ENCODE assay signal across 8 cellular contexts in the genomic region with DNA sequence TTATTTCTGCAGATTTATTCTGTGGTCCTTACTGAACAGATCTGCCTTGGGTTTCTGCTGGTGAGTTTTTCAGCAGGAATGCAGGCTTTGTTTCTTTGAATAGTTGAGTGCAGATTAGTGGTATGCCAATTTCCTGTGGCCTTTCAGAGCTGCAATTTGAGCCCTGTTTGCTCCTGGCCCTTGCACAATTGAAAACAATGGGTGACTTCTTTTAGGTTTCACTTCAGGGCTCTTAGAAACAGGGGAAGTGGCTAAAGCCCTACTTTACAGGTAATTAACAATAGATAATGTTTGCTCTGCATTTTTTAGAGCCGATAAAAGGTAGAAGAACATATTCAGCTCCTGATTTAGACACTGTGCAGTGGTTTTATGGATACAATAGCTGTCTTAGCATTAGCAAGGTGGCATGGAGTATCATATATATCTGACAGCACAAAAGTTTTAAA. TPM values are rescaled to one million over a fixed set of nuclear protein-coding genes. Genes with fewer than 3 reads are reported as not detected.
DNase-seq lines count a peak whose midpoint lies in the region; ATAC-seq, FAIRE-seq and TF ChIP-seq lines count a peak whose summit lies in the region.

No MANE protein-coding gene starts in this region.

- H3K27me3 ChIP-seq in H7 (ENCODE audit: control insufficient read depth, insufficient read depth, low read length) (no peaks in the 10 kb centered on the region), KMS-11 (ENCODE audit: insufficient read depth, low read depth) (no peaks in the 10 kb centered on the region), RWPE2 (ENCODE audit: insufficient read depth, poor library complexity, severe bottlenecking) (no peaks in the 10 kb centered on the region), endothelial cell of umbilical vein (ENCODE audit: control insufficient read depth in 2 of 2, insufficient read depth in 2 of 2, low read length in 2 of 2) (no peaks in the 10 kb centered on the region)

- no peaks in the 10 kb centered on the region for H3K9me1 ChIP-seq in endothelial cell of umbilical vein (replicated peaks; ENCODE audit: control insufficient read depth, extremely low read depth, insufficient read depth, low read length)

- peak overlapping the region; percentile 57 to 58 for H3K27ac Mint-ChIP-seq in natural killer cell
- peak overlapping the region in 4 of 10 donors; percentile 11 to 45 (median 26) for H3K27ac Mint-ChIP-seq in naive thymus-derived CD8-positive, alpha-beta T cell

- H3K4me1 ChIP-seq in KMS-11 (ENCODE audit: low read depth, poor library complexity, severe bottlenecking) (peaks cover 83% of the 10 kb centered on the region), RWPE2 (ENCODE audit: insufficient read depth, poor library complexity, severe bottlenecking) (peaks cover 61% of the 10 kb centered on the region), endothelial cell of umbilical vein (ENCODE audit: control insufficient read depth, extremely low read depth, insufficient read depth, low read length) (peaks cover 45% of the 10 kb centered on the region)

- H3K79me2 ChIP-seq in KMS-11 (ENCODE audit: insufficient read depth, low read depth) (no peaks in the 10 kb centered on the region), endothelial cell of umbilical vein (ENCODE audit: control insufficient read depth, insufficient read depth, low read length) (no peaks in the 10 kb centered on the region)

- intact Hi-C loops in endothelial cell of umbilical vein (cut with micrococcal nuclease) (loop anchor here (1.0 to 2.0 kb wide), 4 partner anchors 19 to 414 kb away; no protein-coding TSS in a partner anchor), natural killer cell (cut with micrococcal nuclease) (no loop called here)

- H4K20me1 ChIP-seq in KMS-11 (ENCODE audit: insufficient read depth): no peaks in the 10 kb centered on the region
- no peaks in the 10 kb centered on the region for H4K20me1 ChIP-seq in endothelial cell of umbilical vein (replicated peaks; ENCODE audit: control insufficient read depth, extremely low read depth, insufficient read depth, low read length)

- H3K9me3 ChIP-seq in RWPE2 (ENCODE audit: severe bottlenecking) (no peaks in the 10 kb centered on the region), endothelial cell of umbilical vein (replicated peaks; ENCODE audit: control insufficient read depth, insufficient read depth, low read length) (no peaks in the 10 kb centered on the region)

- H3K27me3 Mint-ChIP-seq in natural killer cell (ENCODE audit: low read depth in 2 of 2): peaks cover 0 to 3% of the 10 kb centered on the region in 2 donors
- H3K27me3 Mint-ChIP-seq in naive thymus-derived CD8-positive, alpha-beta T cell: no peaks in the 10 kb centered on the region

- peak; percentile 72 for FAIRE-seq in endothelial cell of umbilical vein (lab: Jason Lieb, UNC)

- in situ Hi-C loops in ACHN (cut with HindIII; ENCODE audit: low pct_ligation_motif_present, low pct_unique_long_range_greater_than_20kb, low sequenced_read_pairs): no loop called here

- BruUV-seq in endothelial cell of umbilical vein (replicated peaks; lab: Mats Ljungman, UMichigan): no TSS peak

- no peaks in the 10 kb centered on the region for H3K9me3 Mint-ChIP-seq in natural killer cell
- H3K9me3 Mint-ChIP-seq in naive thymus-derived CD8-positive, alpha-beta T cell: no peaks in the 10 kb centered on the region

- H3K4me3 Mint-ChIP-seq in natural killer cell: no peak overlapping the region
- peak overlapping the region in 2 of 10 donors; percentile 6 to 32 for H3K4me3 Mint-ChIP-seq in naive thymus-derived CD8-positive, alpha-beta T cell

- peak overlapping the region; percentile 56 for H3K4me2 ChIP-seq in KMS-11
- H3K4me2 ChIP-seq in endothelial cell of umbilical vein (ENCODE audit: insufficient read depth, low read length): peak overlapping the region; percentile 79

- POLR2A ChIA-PET in endothelial cell of umbilical vein (lab: Charles Lee): no interaction called here
- POLR2A ChIA-PET in naive thymus-derived CD8-positive, alpha-beta T cell (lab: Charles Lee): no interaction called here

- H3K36me3 Mint-ChIP-seq in natural killer cell: no peaks in the 10 kb centered on the region
- H3K36me3 Mint-ChIP-seq in naive thymus-derived CD8-positive, alpha-beta T cell: no peaks in the 10 kb centered on the region

- CTCF ChIA-PET in endothelial cell of umbilical vein (lab: Charles Lee): interaction anchor here (1.0 to 1.6 kb wide), 5 partner anchors 26 to 291 kb away, joined by 3 to 7 read pairs (median 3); no protein-coding TSS in a partner anchor

- TF ChIP-seq CTCF in KMS-11 (conservative IDR thresholded peaks at IDR 0.05; ENCODE audit: low read depth, low read length) (no peak), RWPE2 (IDR thresholded peaks at IDR 0.05; ENCODE audit: poor library complexity, severe bottlenecking) (no peak), endothelial cell of umbilical vein (IDR thresholded peaks at IDR 0.05; ENCODE audit: extremely low read depth in 1 of 2, insufficient read depth in 1 of 2, low read depth in 1 of 2, low read length in 2 of 2) (no peak), natural killer cell (IDR thresholded peaks at IDR 0.05) (no peak)

- peaks cover 16 to 18% of the 10 kb centered on the region in 2 donors for H3K4me1 Mint-ChIP-seq in natural killer cell
- peaks cover 9 to 67% (median 32%) of the 10 kb centered on the region in 4 donors for H3K4me1 Mint-ChIP-seq in naive thymus-derived CD8-positive, alpha-beta T cell

- ATAC-seq in RWPE2 (ENCODE audit: low read depth) (peak; percentile 91), natural killer cell (peak in 2 of 3 donors; percentile 30 to 56)
- ATAC-seq in naive thymus-derived CD8-positive, alpha-beta T cell: no peak

- H3K9ac ChIP-seq in KMS-11 (no peak overlapping the region), endothelial cell of umbilical vein (replicated peaks; ENCODE audit: extremely low read depth, insufficient read depth, low read length) (peak overlapping the region; percentile 70)

- DNase-seq in GM04504 (ENCODE audit: low read depth) (peak; percentile 81), H7 (peak; percentile 71), RWPE2 (ENCODE audit: low spot score) (no peak), endothelial cell of umbilical vein (ENCODE audit: low read depth, low spot score) (peak; percentile 82), natural killer cell (no peak), ACHN (no peak)
- no peak for DNase-seq in naive thymus-derived CD8-positive, alpha-beta T cell

- H3K36me3 ChIP-seq in H7 (replicated peaks; ENCODE audit: control insufficient read depth, insufficient read depth, low read length) (no peaks in the 10 kb centered on the region), KMS-11 (ENCODE audit: insufficient read depth) (no peaks in the 10 kb centered on the region), RWPE2 (ENCODE audit: low read depth) (no peaks in the 10 kb centered on the region), endothelial cell of umbilical vein (ENCODE audit: control insufficient read depth in 2 of 2, extremely low read depth in 1 of 2, insufficient read depth in 2 of 2, low read length in 2 of 2) (no peaks in the 10 kb centered on the region)

- TF ChIP-seq POLR2A in endothelial cell of umbilical vein (IDR thresholded peaks at IDR 0.05; ENCODE audit: low read depth, low read length): no peak

- H2AFZ ChIP-seq in KMS-11 (ENCODE audit: low read depth) (no peak overlapping the region), endothelial cell of umbilical vein (ENCODE audit: low read depth, low read length) (peak overlapping the region; percentile 56)

- dilution Hi-C loops in endothelial cell of umbilical vein (cut with MboI; ENCODE audit: extremely low pct_ligation_motif_present, low sequenced_read_pairs): no loop called here

- H3K27ac ChIP-seq in KMS-11: peak overlapping the region; percentile 30
- H3K27ac ChIP-seq in RWPE2 (ENCODE audit: poor library complexity, severe bottlenecking): peak overlapping the region; percentile 84
- peak overlapping the region; percentile 58 for H3K27ac ChIP-seq in endothelial cell of umbilical vein (ENCODE audit: insufficient read depth, low read depth, low read length)

- H3K4me3 ChIP-seq in H7 (ENCODE audit: insufficient read depth, low read depth, low read length) (no peak overlapping the region), KMS-11 (IDR thresholded peaks at IDR 0.05; ENCODE audit: insufficient read depth, low read depth, low read length) (no peak overlapping the region), RWPE2 (ENCODE audit: severe bottlenecking) (no peak overlapping the region), endothelial cell of umbilical vein (replicated peaks in 1 of 3; ENCODE audit: insufficient read depth in 1 of 3, low read depth in 1 of 3, low read length in 3 of 3) (peak overlapping the region in 1 of 3 experiments; percentile 34)

TF ChIP-seq in endothelial cell of umbilical vein, 7 proteins besides CTCF, POLR2A, EP300 and RAD21:
- TF ChIP-seq MAX (IDR thresholded peaks at IDR 0.05; ENCODE audit: insufficient read depth, insufficient read length) (no peak), POLR2AphosphoS5 (IDR thresholded peaks at IDR 0.05; ENCODE audit: insufficient read depth, low read depth, low read length) (peak; percentile 47), JUN (IDR thresholded peaks at IDR 0.05; ENCODE audit: borderline replicate concordance, insufficient read depth, insufficient read length, low read depth) (no peak), FOS (IDR thresholded peaks at IDR 0.05; ENCODE audit: borderline replicate concordance, insufficient read depth, low read length) (peak; percentile 29), GATA2 (IDR thresholded peaks at IDR 0.05; ENCODE audit: insufficient read depth, insufficient read length, low read depth, low read length) (peak; percentile 51)

RNA-seq across cellular contexts. Expression of gene SPRY1, which starts 21.9 kb away (rescaled TPM):
- total RNA-seq in H7 (2014; rRNA removed; shearing (Covaris generic)): 42.2 and 56.8 TPM in 2 replicates
- 43.7 and 59.6 TPM in 2 replicates for total RNA-seq in endothelial cell of umbilical vein
- 12.5 and 14.1 TPM in 2 replicates for polyA plus RNA-seq in endothelial cell of umbilical vein
- 7.7 and 9.2 TPM in 2 replicates for polyA plus RNA-seq in endothelial cell of umbilical vein (2011; cell fraction: cytosol; rRNA removed)
- polyA plus RNA-seq in endothelial cell of umbilical vein (2011; cell fraction: nucleus; rRNA removed): 13.9 and 17.0 TPM in 2 replicates
- polyA plus RNA-seq in endothelial cell of umbilical vein (2012): 5.0 and 5.8 TPM in 2 replicates
- 18.6 and 19.6 TPM in 2 replicates for polyA minus RNA-seq in endothelial cell of umbilical vein
- polyA minus RNA-seq in endothelial cell of umbilical vein (2011; cell fraction: cytosol; rRNA and poly(A)+ RNA removed): not detected
- 20.7 and 22.4 TPM in 2 replicates for polyA minus RNA-seq in endothelial cell of umbilical vein (2011; cell fraction: nucleus; rRNA and poly(A)+ RNA removed)
- total RNA-seq in natural killer cell: 1 to 10 TPM; 8.7 to 9.8 (median 9.5) TPM
- 1 to 10 TPM; 8.1 to 9.0 TPM for total RNA-seq in naive thymus-derived CD8-positive, alpha-beta T cell
- 10 to 100 TPM in 1 of 3 donors, 1 to 10 TPM in 2; 6.9 to 11.0 (median 9.7) TPM for polyA plus RNA-seq in naive thymus-derived CD8-positive, alpha-beta T cell

Comparison
In these comparisons a context has a peak if more than half of its experiments do, and no peak if none do; other contexts are left out.
1. DNase-seq: peak in GM04504 (single experiment), H7 (single experiment) and endothelial cell of umbilical vein (single experiment); none in RWPE2 (single experiment), natural killer cell (single experiment), ACHN (single experiment) and naive thymus-derived CD8-positive, alpha-beta T cell (0 of 10).
2. H3K27ac ChIP-seq: peak in every context shown above with its lines; median percentile 84 in RWPE2; 58 in endothelial cell of umbilical vein; 30 in KMS-11.
3. ATAC-seq: peak in RWPE2 (single experiment) and natural killer cell (2 of 3); none in naive thymus-derived CD8-positive, alpha-beta T cell (0 of 2).